ENCODE assay signal across 1 cellular context in genomic region chr4:184939978-184940377, GRCh38.
TF ChIP-seq lines count a peak whose summit lies in the region.

No MANE protein-coding gene starts in this region.

TF ChIP-seq in K562, 482 proteins besides CTCF, POLR2A, EP300 and RAD21 (continued from another document):
- TF ChIP-seq PBX2 (CRISPR knock-in tag; IDR thresholded peaks at IDR 0.05; ENCODE audit: low read depth): peak; percentile 36
- TF ChIP-seq PBX2 (tag; conservative IDR thresholded peaks at IDR 0.05; ENCODE audit: low read depth): peak; percentile 90
- TF ChIP-seq ATF7 (IDR thresholded peaks at IDR 0.05): peak; percentile 46; the same call in 1 of the 2 replicates
- peak; percentile 71; the same call in 1 of the 2 replicates for TF ChIP-seq ATF3 (IDR thresholded peaks at IDR 0.05)
- no peak for TF ChIP-seq ATF3 (CRISPR knock-in tag; conservative IDR thresholded peaks at IDR 0.05)
- TF ChIP-seq JUND (IDR thresholded peaks at IDR 0.05; ENCODE audit: borderline replicate concordance, low read depth, low read length): peak; percentile 54; the same call in 1 of the 2 replicates
- no peak; the same call in 2 of the 3 replicates for TF ChIP-seq JUND (tag; IDR thresholded peaks at IDR 0.05; ENCODE audit: borderline replicate concordance, low read depth, low read length)
- TF ChIP-seq FOSL1 (tag; conservative IDR thresholded peaks at IDR 0.05): peak; percentile 44
- TF ChIP-seq NCOA1 (IDR thresholded peaks at IDR 0.05; ENCODE audit: low read depth): no peak
